1 cellular context compared by ENCODE assay signal in the genomic region with DNA sequence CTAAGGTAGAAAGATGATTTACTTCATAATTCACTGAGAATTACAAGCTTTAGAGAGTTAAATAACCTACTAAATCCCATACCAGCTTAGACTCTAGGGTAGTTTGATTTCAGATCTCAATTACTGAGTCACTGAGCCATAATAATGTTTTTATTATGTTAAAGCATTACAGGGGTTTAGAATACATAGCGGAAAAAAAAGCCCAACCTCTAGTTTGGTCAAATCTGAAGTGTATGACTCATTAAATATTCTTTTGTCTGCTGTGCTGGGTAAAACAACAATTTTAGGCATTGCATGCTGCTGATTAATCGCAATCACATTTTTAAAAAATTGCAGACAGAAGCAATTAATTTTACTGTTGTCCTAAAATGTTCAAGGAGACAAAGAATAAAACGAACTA.
TF ChIP-seq lines count a peak whose summit lies in the region.

No MANE protein-coding gene starts in this region.

TF ChIP-seq in GM23338, 12 proteins besides CTCF, POLR2A, EP300 and RAD21 (continued from another document):
- TF ChIP-seq, protein P1, sequence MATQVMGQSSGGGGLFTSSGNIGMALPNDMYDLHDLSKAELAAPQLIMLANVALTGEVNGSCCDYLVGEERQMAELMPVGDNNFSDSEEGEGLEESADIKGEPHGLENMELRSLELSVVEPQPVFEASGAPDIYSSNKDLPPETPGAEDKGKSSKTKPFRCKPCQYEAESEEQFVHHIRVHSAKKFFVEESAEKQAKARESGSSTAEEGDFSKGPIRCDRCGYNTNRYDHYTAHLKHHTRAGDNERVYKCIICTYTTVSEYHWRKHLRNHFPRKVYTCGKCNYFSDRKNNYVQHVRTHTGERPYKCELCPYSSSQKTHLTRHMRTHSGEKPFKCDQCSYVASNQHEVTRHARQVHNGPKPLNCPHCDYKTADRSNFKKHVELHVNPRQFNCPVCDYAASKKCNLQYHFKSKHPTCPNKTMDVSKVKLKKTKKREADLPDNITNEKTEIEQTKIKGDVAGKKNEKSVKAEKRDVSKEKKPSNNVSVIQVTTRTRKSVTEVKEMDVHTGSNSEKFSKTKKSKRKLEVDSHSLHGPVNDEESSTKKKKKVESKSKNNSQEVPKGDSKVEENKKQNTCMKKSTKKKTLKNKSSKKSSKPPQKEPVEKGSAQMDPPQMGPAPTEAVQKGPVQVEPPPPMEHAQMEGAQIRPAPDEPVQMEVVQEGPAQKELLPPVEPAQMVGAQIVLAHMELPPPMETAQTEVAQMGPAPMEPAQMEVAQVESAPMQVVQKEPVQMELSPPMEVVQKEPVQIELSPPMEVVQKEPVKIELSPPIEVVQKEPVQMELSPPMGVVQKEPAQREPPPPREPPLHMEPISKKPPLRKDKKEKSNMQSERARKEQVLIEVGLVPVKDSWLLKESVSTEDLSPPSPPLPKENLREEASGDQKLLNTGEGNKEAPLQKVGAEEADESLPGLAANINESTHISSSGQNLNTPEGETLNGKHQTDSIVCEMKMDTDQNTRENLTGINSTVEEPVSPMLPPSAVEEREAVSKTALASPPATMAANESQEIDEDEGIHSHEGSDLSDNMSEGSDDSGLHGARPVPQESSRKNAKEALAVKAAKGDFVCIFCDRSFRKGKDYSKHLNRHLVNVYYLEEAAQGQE (IDR thresholded peaks at IDR 0.05; ENCODE audit: unreplicated experiment), result no peak
- TF ChIP-seq JUNB (IDR thresholded peaks at IDR 0.05; ENCODE audit: unreplicated experiment) (no peak), EZH2phosphoT487 (IDR thresholded peaks at IDR 0.05; ENCODE audit: unreplicated experiment) (no peak), NANOG (IDR thresholded peaks at IDR 0.05; ENCODE audit: borderline replicate concordance) (no peak), STAT1 (IDR thresholded peaks at IDR 0.05; ENCODE audit: unreplicated experiment) (no peak)
